In the genomic region with DNA sequence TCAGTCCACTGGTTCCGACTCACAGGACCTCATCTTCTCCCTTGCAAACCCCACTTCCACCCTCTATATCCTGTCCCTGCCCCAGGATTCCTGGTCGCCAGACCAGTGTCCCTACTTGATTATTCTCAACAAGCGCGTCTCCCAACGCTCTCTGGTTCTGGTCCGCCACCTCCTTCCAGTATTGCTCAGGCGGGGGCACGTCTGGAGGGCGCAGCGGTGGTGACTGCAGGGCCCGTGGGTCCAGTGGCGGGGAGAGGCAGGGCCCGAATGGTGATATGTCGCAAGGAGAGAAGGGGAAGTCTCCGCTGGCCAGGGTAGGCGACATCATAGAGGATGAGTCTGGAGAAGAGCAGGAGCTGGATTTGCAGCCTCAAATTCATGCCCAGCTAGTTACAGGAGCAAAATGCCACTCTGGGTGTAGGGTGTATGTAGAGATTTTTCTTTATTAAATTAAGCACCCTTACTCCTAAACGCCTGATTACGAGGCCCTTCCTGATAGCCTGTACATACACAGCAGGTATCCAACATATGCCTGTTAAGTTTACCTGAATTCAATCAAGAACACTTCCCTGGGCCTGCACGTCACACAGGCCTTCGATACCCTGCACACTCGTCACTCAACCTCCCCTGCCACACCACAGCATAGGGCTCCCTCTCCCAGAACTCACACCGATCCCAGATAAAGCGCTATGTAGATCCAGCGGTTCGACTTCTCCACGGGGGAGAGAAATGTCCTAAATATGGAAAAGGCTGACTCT, we compare ENCODE assay signal across 21 cellular contexts. TPM values are rescaled to one million over a fixed set of nuclear protein-coding genes. Genes with fewer than 3 reads are reported as not detected.
DNase-seq lines count a peak whose midpoint lies in the region; ATAC-seq and TF ChIP-seq lines count a peak whose summit lies in the region.
"Had no signal": no experiment of that assay in that cellular context is flagged by ENCODE, and none has a peak within 500 bp of the region (broad histone marks: within the 10 kb centered on the region; RNA-seq: fewer than 3 reads in every experiment).

No MANE protein-coding gene starts in this region.

- H3K27me3 Mint-ChIP-seq in activated T-helper 17 cell treated with anti-CD3 and anti-CD28 coated beads, Interleukin-2, amount 50 U/mL, for 72 hours, result peaks cover 69% of the 10 kb centered on the region
- peaks cover 75 to 87% (median 76%) of the 10 kb centered on the region in 3 donors for H3K27me3 Mint-ChIP-seq in naive B cell

- H3K4me1 ChIP-seq in PC-3 (ENCODE audit: insufficient read depth, low read length), result peaks cover 17% of the 10 kb centered on the region
- H3K4me1 ChIP-seq in ascending aorta, result peaks cover 4 to 7% of the 10 kb centered on the region in 2 donors

- H3K9me3 ChIP-seq in PC-3 (ENCODE audit: low read length) (no peaks in the 10 kb centered on the region), ascending aorta (no peaks in the 10 kb centered on the region)

- TF ChIP-seq CTCF in PC-3 (conservative IDR thresholded peaks at IDR 0.05; ENCODE audit: low read depth, low read length) (no peak), ascending aorta (IDR thresholded peaks at IDR 0.05) (no peak)

- no TSS peak for BruUV-seq in PC-3 (replicated peaks; lab: Mats Ljungman, UMichigan)

- no peaks in the 10 kb centered on the region for H3K79me2 ChIP-seq in PC-3 (ENCODE audit: low read length)
- H3K79me2 ChIP-seq: parathyroid adenoma had no signal

- H3K27me3 ChIP-seq in PC-3 (ENCODE audit: low read length) (no peaks in the 10 kb centered on the region), ascending aorta (peaks cover 32% of the 10 kb centered on the region)

- H4K20me1 ChIP-seq in PC-3 (ENCODE audit: low read length), result no peaks in the 10 kb centered on the region

- H3K36me3 ChIP-seq in PC-3 (ENCODE audit: low read depth, low read length) (no peaks in the 10 kb centered on the region), ascending aorta (no peaks in the 10 kb centered on the region)

- H3K4me3 Mint-ChIP-seq in activated T-helper 17 cell treated with anti-CD3 and anti-CD28 coated beads, Interleukin-2, amount 50 U/mL, for 72 hours, result peak overlapping the region; percentile 38
- peak overlapping the region in 6 of 8 donors; percentile 23 to 80 (median 74) for H3K4me3 Mint-ChIP-seq in naive B cell

- H3K4me2 ChIP-seq in PC-3 (ENCODE audit: low read length), result no peak overlapping the region

- peaks cover 11% of the 10 kb centered on the region for H3K4me1 Mint-ChIP-seq in activated T-helper 17 cell treated with anti-CD3 and anti-CD28 coated beads, Interleukin-2, amount 50 U/mL, for 72 hours
- peaks cover 23 to 46% (median 41%) of the 10 kb centered on the region in 3 donors for H3K4me1 Mint-ChIP-seq in naive B cell

- no peak overlapping the region for H3K9ac ChIP-seq in PC-3 (ENCODE audit: low read length)
- H3K9ac ChIP-seq: parathyroid adenoma had no signal

- H3K4me3 ChIP-seq in PC-3 (ENCODE audit: low read length), result no peak overlapping the region
- H3K4me3 ChIP-seq in ascending aorta, result no peak overlapping the region
- H3K4me3 ChIP-seq: SK-N-MC had no signal

- no peak overlapping the region for H3K27ac Mint-ChIP-seq in activated T-helper 17 cell treated with anti-CD3 and anti-CD28 coated beads, Interleukin-2, amount 50 U/mL, for 72 hours
- peak overlapping the region in 2 of 6 donors; percentile 67 to 87 for H3K27ac Mint-ChIP-seq in naive B cell

- intact Hi-C loops in PC-3 (cut with micrococcal nuclease) (no loop called here), ascending aorta (cut with DNase I) (no loop called here)

- no peak for ATAC-seq in activated T-helper 17 cell treated with anti-CD3 and anti-CD28 coated beads, Interleukin-2, amount 50 U/mL, for 72 hours (replicated peaks)
- ATAC-seq in naive B cell (ENCODE audit: low read depth in 2 of 2) (no peak), PC-3 (no peak)
- ATAC-seq: left colon had no signal

- H3K27ac ChIP-seq in PC-3 (ENCODE audit: low read length) (no peak overlapping the region), ascending aorta (no peak overlapping the region)
- H3K27ac ChIP-seq: coronary artery, parathyroid adenoma, SK-N-MC had no signal

- DNase-seq in AG08396 (ENCODE audit: low spot score) (peak; percentile 11), ELF-1 (ENCODE audit: low read depth, low spot score) (peak; percentile 12), naive B cell (no peak), 8988T (no peak), OCI-M2 (lab: John Stamatoyannopoulos, UW; ENCODE audit: unreplicated experiment) (no peak), PC-3 (no peak), ascending aorta (ENCODE audit: low spot score in 2 of 2) (no peak)
- DNase-seq: activated effector memory CD4-positive, alpha-beta T cell treated with anti-CD3 and anti-CD28 coated beads, Interleukin-2, amount 50 U/mL, for 16 hours; AML-193; GDM1; GOT3; left colon; NCI-H1092; stimulated activated CD4-positive, alpha-beta T cell treated with anti-CD3 and anti-CD28 coated beads, Interleukin-2, amount 100 ng/mL, for 48 hours had no signal

- no peak overlapping the region for H2AFZ ChIP-seq in PC-3 (ENCODE audit: low read length)
- H2AFZ ChIP-seq: parathyroid adenoma had no signal

- no peaks in the 10 kb centered on the region for H3F3A ChIP-seq in PC-3 (ENCODE audit: low read length, unreplicated experiment)

- no peaks in the 10 kb centered on the region for H3K9me2 ChIP-seq in PC-3 (replicated peaks; ENCODE audit: low read length)

- CTCF ChIA-PET in PC-3 (lab: Charles Lee), result no interaction called here

- POLR2A ChIA-PET in PC-3 (lab: Charles Lee; ENCODE audit: unreplicated experiment), result no interaction called here

- no peaks in the 10 kb centered on the region for H3K36me3 Mint-ChIP-seq in activated T-helper 17 cell treated with anti-CD3 and anti-CD28 coated beads, Interleukin-2, amount 50 U/mL, for 72 hours (ENCODE audit: low read depth)
- H3K36me3 Mint-ChIP-seq in naive B cell, result no peaks in the 10 kb centered on the region

- H3K9me3 Mint-ChIP-seq in activated T-helper 17 cell treated with anti-CD3 and anti-CD28 coated beads, Interleukin-2, amount 50 U/mL, for 72 hours, result no peaks in the 10 kb centered on the region
- peaks cover 0 to 9% (median 0%) of the 10 kb centered on the region in 7 donors for H3K9me3 Mint-ChIP-seq in naive B cell

RNA-seq across cellular contexts. Expression of a gene that starts 4.9 kb away (rescaled TPM):
- under 1 TPM in 1 of 2 donors, not detected in 1; 0.16 TPM for total RNA-seq in activated T-helper 17 cell treated with anti-CD3 and anti-CD28 coated beads, Interleukin-2, amount 50 U/mL, for 72 hours
- polyA plus RNA-seq in naive B cell (ENCODE audit: low read depth in 6 of 6), result not detected
- 1.6 and 3.3 TPM in 2 replicates for total RNA-seq in PC-3 (2014; rRNA removed)
- total RNA-seq in ascending aorta, result not detected
- total RNA-seq: frontal cortex, skeletal muscle tissue, temporal lobe had no signal

RNA-seq across cellular contexts. Expression of a gene that starts 11.2 kb away (rescaled TPM):
- total RNA-seq in activated T-helper 17 cell treated with anti-CD3 and anti-CD28 coated beads, Interleukin-2, amount 50 U/mL, for 72 hours, result not detected
- polyA plus RNA-seq in naive B cell (ENCODE audit: low read depth in 6 of 6), result not detected
- total RNA-seq in PC-3 (2014; rRNA removed) (3.4 and 5.3 TPM in 2 replicates), ascending aorta (43.2 TPM)
- total RNA-seq: frontal cortex, skeletal muscle tissue, temporal lobe had no signal

RNA-seq across cellular contexts. Expression of a gene that starts 49.3 kb away (rescaled TPM):
- total RNA-seq in activated T-helper 17 cell treated with anti-CD3 and anti-CD28 coated beads, Interleukin-2, amount 50 U/mL, for 72 hours, result not detected
- polyA plus RNA-seq in naive B cell (ENCODE audit: low read depth in 6 of 6), result not detected
- not detected in 2 replicates for total RNA-seq in PC-3 (2014; rRNA removed)
- total RNA-seq in ascending aorta, result not detected
- total RNA-seq: frontal cortex, left colon, skeletal muscle tissue had no signal

Comparison
In these comparisons a context has a peak if more than half of its experiments do, and no peak if none do; other contexts are left out.
1. DNase-seq: peak in AG08396 (single experiment) and ELF-1 (single experiment); none in naive B cell (single experiment), 8988T (single experiment), OCI-M2 (single experiment), PC-3 (single experiment) and ascending aorta (0 of 2).